ENCODE assay signal across 27 cellular contexts in the genomic region with DNA sequence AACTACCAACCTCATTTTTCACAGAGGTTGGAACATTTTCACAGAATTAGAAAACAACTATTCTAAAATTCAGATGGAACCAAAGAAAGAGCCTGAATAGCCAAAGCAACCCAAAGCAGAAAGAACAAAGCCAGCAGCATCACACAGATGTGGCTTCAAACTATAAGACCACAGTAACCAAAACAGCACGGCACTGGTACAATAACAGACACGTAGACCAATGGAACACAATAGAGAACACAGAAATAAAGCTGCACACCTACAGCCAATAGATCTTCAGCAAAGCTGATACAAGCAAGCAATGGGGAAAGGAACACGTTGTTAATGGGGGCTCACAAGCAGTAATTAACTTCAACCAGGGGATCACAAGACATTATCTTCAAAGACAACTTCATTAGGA.
"Had no signal": no experiment of that assay in that cellular context is flagged by ENCODE, and none has a peak within 500 bp of the region (broad histone marks: within the 10 kb centered on the region; RNA-seq: fewer than 3 reads in every experiment).

No MANE protein-coding gene starts in this region.

- H3K27me3 Mint-ChIP-seq: naive thymus-derived CD8-positive, alpha-beta T cell; stimulated activated naive B cell treated with anti-CD40 and anti-IgM and Interleukin-4, amounts not matched to agents 10 μg/mL and 1 μg/mL and 100 μg/mL, for 72 hours; type B pancreatic cell had no signal

- H3K4me1 ChIP-seq: prostate gland, vagina had no signal

- H3K36me3 ChIP-seq: lower lobe of right lung, pancreas, prostate gland, vagina had no signal

- H3K4me1 Mint-ChIP-seq: neural crest cell had no signal

- ATAC-seq: left lobe of liver; lower lobe of right lung; pancreas; right cardiac atrium; sciatic nerve; stimulated activated naive B cell treated with anti-CD40 and anti-IgM and Interleukin-4, amounts not matched to agents 10 μg/mL and 1 μg/mL and 100 μg/mL, for 72 hours; stimulated activated naive CD8-positive, alpha-beta T cell treated with anti-CD3 and anti-CD28 coated beads, Interleukin-15, Interleukin-2, amounts not matched to agents 100 U/mL and 50 U/mL, for 24 hours had no signal

- H3K4me2 ChIP-seq: hepatocyte had no signal

- H3K27ac Mint-ChIP-seq: stimulated activated naive B cell treated with anti-CD40 and anti-IgM and Interleukin-4, amounts not matched to agents 10 μg/mL and 1 μg/mL and 100 μg/mL, for 72 hours; type B pancreatic cell had no signal

- H2AFZ ChIP-seq: hepatocyte had no signal

- H3K27ac ChIP-seq: hepatocyte, lower lobe of right lung, pancreas, prostate gland, skin epidermis, tibial nerve, vagina had no signal

- H3K4me3 ChIP-seq: hepatocyte, lower lobe of right lung, pancreas, prostate gland, skin epidermis, tibial nerve, vagina had no signal

- H3K9me3 Mint-ChIP-seq: nephron, type B pancreatic cell had no signal

- H3K27me3 ChIP-seq: hepatocyte, pancreas, tibial nerve, vagina had no signal

- H3K9me3 ChIP-seq: lower lobe of right lung, pancreas, prostate gland, tibial nerve, vagina had no signal

- H3K4me3 Mint-ChIP-seq: naive thymus-derived CD8-positive, alpha-beta T cell; nephron; neural crest cell; stimulated activated naive B cell treated with anti-CD40 and anti-IgM and Interleukin-4, amounts not matched to agents 10 μg/mL and 1 μg/mL and 100 μg/mL, for 72 hours; type B pancreatic cell had no signal

- DNase-seq: islet precursor cell; lower lobe of right lung; mammary epithelial cell; mesenchymal stem cell; nucleus accumbens; pancreas; posterior cingulate gyrus; retina; right cardiac atrium; stimulated activated CD4-positive, alpha-beta T cell treated with anti-CD3 and anti-CD28 coated beads, Interleukin-12 subunit alpha, Interleukin-12 subunit beta, amount 100 ng/mL, for 4 hours; stimulated activated CD4-positive, alpha-beta T cell treated with anti-CD3 and anti-CD28 coated beads, Interleukin-15, amount 100 ng/mL, for 24 hours; stimulated activated CD4-positive, alpha-beta T cell treated with anti-CD3 and anti-CD28 coated beads, Interleukin-2, amount 100 ng/mL, for 24 hours; stimulated activated CD4-positive, alpha-beta T cell treated with anti-CD3 and anti-CD28 coated beads, Interleukin-4, amount 100 ng/mL, for 1 hour; stimulated activated naive B cell treated with anti-CD40 and anti-IgM and Interleukin-4, amounts not matched to agents 10 μg/mL and 1 μg/mL and 100 μg/mL, for 72 hours; stimulated activated naive CD8-positive, alpha-beta T cell treated with anti-CD3 and anti-CD28 coated beads, Interleukin-15, Interleukin-2, amounts not matched to agents 100 U/mL and 50 U/mL, for 24 hours; substantia nigra had no signal
